Comparison of ENCODE assay signal across 28 cellular contexts in genomic region chr22:19966908-19967750, GRCh38. TPM values are rescaled to one million over a fixed set of nuclear protein-coding genes. Genes with fewer than 3 reads are reported as not detected.
A peak's percentile ranks its signal among the peaks of the same experiment; 100 is the strongest.
DNase-seq lines count a peak whose midpoint lies in the region; ATAC-seq, FAIRE-seq and TF ChIP-seq lines count a peak whose summit lies in the region.
"Had no signal": no experiment of that assay in that cellular context is flagged by ENCODE, and none has a peak within 500 bp of the region (broad histone marks: within the 10 kb centered on the region; RNA-seq: fewer than 3 reads in every experiment).

No MANE protein-coding gene starts in this region.

- POLR2A ChIA-PET in HepG2 (lab: Yijun Ruan, JAX), result interaction anchor here (1.0 kb wide), 1 partner anchor 54 kb away, joined by 3 read pairs; the partner anchor contains the start of gene TANGO2

- H3K27ac Mint-ChIP-seq in nephron, result peak overlapping the region; percentile 10 to 58 (median 24)
- H3K27ac Mint-ChIP-seq: activated CD4-positive, alpha-beta memory T cell treated with anti-CD3 and anti-CD28 coated beads for 36 hours; mesothelial cell of epicardium had no signal

- peaks cover 10% of the 10 kb centered on the region for H3K79me2 ChIP-seq in HepG2 (ENCODE audit: insufficient read depth, low read length)

- H3K27ac ChIP-seq in HepG2 (ENCODE audit: extremely low read length, insufficient read depth, low read length) (peak overlapping the region; percentile 40), right lobe of liver (no peak overlapping the region), tibial artery (no peak overlapping the region)
- H3K27ac ChIP-seq: brain microvascular endothelial cell, esophagus squamous epithelium, hepatocyte, left lung, prostate gland, skin epidermis, upper lobe of right lung had no signal

- no peak for TF ChIP-seq RAD21 in HepG2 (CRISPR knock-in tag; IDR thresholded peaks at IDR 0.05)

- peaks cover 16% of the 10 kb centered on the region for H3K36me3 Mint-ChIP-seq in nephron (ENCODE audit: low read depth)

- intact Hi-C loops in HepG2 (cut with micrococcal nuclease; ENCODE audit: unreplicated experiment) (no loop called here), right lobe of liver (cut with DNase I) (loop anchor here in 1 of 2 donors (10.0 kb wide), 1 partner anchor 128 kb away; no protein-coding TSS in a partner anchor), tibial artery (cut with DNase I; ENCODE audit: low total_unique reads) (no loop called here)

- no peak overlapping the region for H3K9ac ChIP-seq in HepG2 (ENCODE audit: insufficient read depth, low read depth, low read length)

- H2AFZ ChIP-seq in HepG2 (ENCODE audit: low read length), result no peak overlapping the region
- H2AFZ ChIP-seq: hepatocyte had no signal

- no peak for FAIRE-seq in HepG2 (lab: Jason Lieb, UNC)
- FAIRE-seq: frontal cortex, GM12891 had no signal

- 84% methylated on average over 20 of the region's 20 CpGs for WGBS in HepG2 (ENCODE audit: low lambda C conversion rate)
- WGBS in right lobe of liver (ENCODE audit: insufficient coverage, low coverage, low lambda C conversion rate, missing lambda C conversion rate), result 54% methylated on average over 12 of the region's 20 CpGs

- H3K4me2 ChIP-seq in HepG2 (ENCODE audit: low read depth, low read length), result no peak overlapping the region
- H3K4me2 ChIP-seq: hepatocyte had no signal

- ATAC-seq in HepG2 (no peak), right lobe of liver (no peak), HG02588 (IDR thresholded peaks at IDR 0.05; ENCODE audit: unreplicated experiment) (no peak), GM21381 (IDR thresholded peaks at IDR 0.05; ENCODE audit: unreplicated experiment) (no peak)
- ATAC-seq: activated CD4-positive, CD25-positive, alpha-beta regulatory T cell treated with anti-CD3 and anti-CD28 coated beads, Interleukin-2, amount 50 U/mL, for 24 hours; effector memory CD8-positive, alpha-beta T cell; left lung; upper lobe of right lung had no signal

- H3K9me3 Mint-ChIP-seq in nephron, result no peaks in the 10 kb centered on the region
- H3K9me3 Mint-ChIP-seq: activated CD4-positive, alpha-beta memory T cell treated with anti-CD3 and anti-CD28 coated beads for 36 hours; effector memory CD8-positive, alpha-beta T cell; mesothelial cell of epicardium had no signal

- no peaks in the 10 kb centered on the region for H3K27me3 ChIP-seq in HepG2 (ENCODE audit: control insufficient read depth in 1 of 2, insufficient read depth in 2 of 2, low read length in 2 of 2)
- H3K27me3 ChIP-seq in right lobe of liver, result no peaks in the 10 kb centered on the region
- H3K27me3 ChIP-seq in tibial artery, result no peaks in the 10 kb centered on the region
- H3K27me3 ChIP-seq: brain microvascular endothelial cell, esophagus squamous epithelium, hepatocyte, left lung, upper lobe of right lung had no signal

- peaks cover 22% of the 10 kb centered on the region for H3K4me1 Mint-ChIP-seq in nephron

- DNase-seq in HepG2 (ENCODE audit: low spot score) (no peak), right lobe of liver (no peak), dermis microvascular lymphatic vessel endothelial cell (ENCODE audit: low read depth in 2 of 2) (peak; percentile 52 to 56), SW 1271 (lab: John Stamatoyannopoulos, UW) (no peak), tibial artery (no peak)
- DNase-seq: activated CD4-positive, alpha-beta memory T cell treated with anti-CD3 and anti-CD28 coated beads for 36 hours; activated naive CD4-positive, alpha-beta T cell; brain microvascular endothelial cell; effector memory CD8-positive, alpha-beta T cell; esophagus squamous epithelium; IMR-90; NCI-H1105; NCI-H2029; NCI-H345; Right ventricle myocardium superior; upper lobe of right lung had no signal

- no peak for TF ChIP-seq CTCF in HepG2 (CRISPR knock-in tag; IDR thresholded peaks at IDR 0.05)
- TF ChIP-seq CTCF in right lobe of liver (IDR thresholded peaks at IDR 0.05), result no peak
- TF ChIP-seq CTCF in nephron (IDR thresholded peaks at IDR 0.05; ENCODE audit: unreplicated experiment in 3 of 3), result no peak
- no peak for TF ChIP-seq CTCF in tibial artery (IDR thresholded peaks at IDR 0.05)

- BruUV-seq in HepG2 (replicated peaks; lab: Mats Ljungman, UMichigan), result no TSS peak

- peaks cover 3% of the 10 kb centered on the region for H3K27me3 Mint-ChIP-seq in nephron (ENCODE audit: low read depth)
- H3K27me3 Mint-ChIP-seq: activated CD4-positive, alpha-beta memory T cell treated with anti-CD3 and anti-CD28 coated beads for 36 hours; effector memory CD8-positive, alpha-beta T cell had no signal

- TF ChIP-seq EP300 in HepG2 (IDR thresholded peaks at IDR 0.05; ENCODE audit: low read depth in 2 of 2, low read length in 2 of 2) (no peak), HepG2 (CRISPR knock-in tag; IDR thresholded peaks at IDR 0.05; ENCODE audit: borderline replicate concordance) (no peak)

- TF ChIP-seq POLR2A in HepG2 (IDR thresholded peaks at IDR 0.05; ENCODE audit: insufficient read depth in 1 of 2, low read depth in 2 of 2, low read length in 2 of 2), result no peak
- TF ChIP-seq POLR2A in right lobe of liver (IDR thresholded peaks at IDR 0.05), result no peak

- peaks cover 14 to 38% of the 10 kb centered on the region in 2 experiments; a peak in 4 of 5 replicates for H3K36me3 ChIP-seq in HepG2 (replicated peaks in 1 of 2; ENCODE audit: control insufficient read depth in 1 of 2, insufficient read depth in 2 of 2, low read length in 2 of 2)
- peaks cover 0 to 22% (median 4%) of the 10 kb centered on the region in 4 donors for H3K36me3 ChIP-seq in right lobe of liver
- peaks cover 16 to 86% (median 81%) of the 10 kb centered on the region in 3 donors for H3K36me3 ChIP-seq in tibial artery

- H3K9me3 ChIP-seq in HepG2 (ENCODE audit: low read length), result no peaks in the 10 kb centered on the region
- H3K9me3 ChIP-seq in right lobe of liver, result no peaks in the 10 kb centered on the region
- no peaks in the 10 kb centered on the region for H3K9me3 ChIP-seq in tibial artery
- H3K9me3 ChIP-seq: esophagus squamous epithelium, HAP-1, left lung, prostate gland, upper lobe of right lung had no signal

- H3K4me3 ChIP-seq in HepG2 (replicated peaks in 1 of 3; ENCODE audit: insufficient read depth in 1 of 3, low read depth in 2 of 3, low read length in 3 of 3) (no peak overlapping the region), right lobe of liver (no peak overlapping the region), tibial artery (no peak overlapping the region)
- H3K4me3 ChIP-seq: esophagus squamous epithelium, HAP-1, hepatocyte, left lung, prostate gland, skin epidermis, upper lobe of right lung had no signal

- no peak overlapping the region for H3K4me3 Mint-ChIP-seq in nephron
- H3K4me3 Mint-ChIP-seq: activated CD4-positive, alpha-beta memory T cell treated with anti-CD3 and anti-CD28 coated beads for 36 hours; effector memory CD8-positive, alpha-beta T cell; mesothelial cell of epicardium had no signal

- CTCF ChIA-PET in HepG2 (lab: Yijun Ruan, JAX; ENCODE audit: low intra/inter-chr PET ratio, low total read pairs), result interaction anchor here (0.8 to 2.0 kb wide), 2 partner anchors 13 to 15 kb away, joined by 3 to 7 read pairs; no protein-coding TSS in a partner anchor

- in situ Hi-C loops in HepG2 (cut with HindIII; ENCODE audit: extremely low pct_ligation_motif_present, low pct_unique_long_range_greater_than_20kb), result no loop called here

- no peaks in the 10 kb centered on the region; the same call in 1 of the 2 replicates for H4K20me1 ChIP-seq in HepG2 (ENCODE audit: insufficient read depth, low read length)

- H3K4me1 ChIP-seq in HepG2 (ENCODE audit: insufficient read depth, low read length) (peaks cover 68% of the 10 kb centered on the region), right lobe of liver (peaks cover 0 to 56% (median 25%) of the 10 kb centered on the region in 4 donors), tibial artery (peaks cover 0 to 35% (median 13%) of the 10 kb centered on the region in 4 donors)
- H3K4me1 ChIP-seq: HAP-1 had no signal

RNA-seq across cellular contexts. Expression of gene TXNRD2, which starts 25.5 kb away (rescaled TPM):
- total RNA-seq in HepG2 (2016; rRNA removed; fragmentation: Illumina TruSeq; extraction: Trizol) (16.4 and 18.6 TPM in 2 replicates), right lobe of liver (10 to 100 TPM; 35.9 to 47.8 (median 44.3) TPM), dermis microvascular lymphatic vessel endothelial cell (66.5 and 75.4 TPM in 2 replicates)
- total RNA-seq in HepG2 (2016; cell fraction: cytosol; rRNA removed; fragmentation: Illumina TruSeq; extraction: Trizol; ENCODE audit: low read depth), result 4.6 and 5.3 TPM in 2 replicates
- total RNA-seq in HepG2 (2016; cell fraction: insoluble cytoplasmic fraction; rRNA removed; fragmentation: Illumina TruSeq; extraction: Trizol), result 16.6 and 20.5 TPM in 2 replicates
- 7.4 and 8.1 TPM in 2 replicates for total RNA-seq in HepG2 (2016; cell fraction: membrane; rRNA removed; fragmentation: Illumina TruSeq; extraction: Trizol)
- total RNA-seq in HepG2 (2016; cell fraction: nucleus; rRNA removed; fragmentation: Illumina TruSeq; extraction: Trizol), result 17.3 and 19.7 TPM in 2 replicates
- 17.5 and 23.4 TPM in 2 replicates for polyA plus RNA-seq in HepG2 (2011; rRNA removed)
- 11.8 and 19.6 TPM in 2 replicates for polyA plus RNA-seq in HepG2 (2011; cell fraction: cytosol; rRNA removed)
- polyA plus RNA-seq in HepG2 (2011; cell fraction: nucleus; rRNA removed), result 74.7 and 94.3 TPM in 2 replicates
- polyA plus RNA-seq in HepG2 (2012), result 11.2 and 13.2 TPM in 2 replicates
- polyA plus RNA-seq in HepG2 (2016; cell fraction: cytosol; fragmentation: Illumina TruSeq; extraction: Trizol; ENCODE audit: low read depth), result 3.6 and 4.0 TPM in 2 replicates
- polyA plus RNA-seq in HepG2 (2016; cell fraction: insoluble cytoplasmic fraction; fragmentation: Illumina TruSeq; extraction: Trizol; ENCODE audit: low read depth), result 17.8 and 20.1 TPM in 2 replicates
- polyA plus RNA-seq in HepG2 (2016; cell fraction: membrane; fragmentation: Illumina TruSeq; extraction: Trizol; ENCODE audit: low read depth), result 5.9 and 6.5 TPM in 2 replicates
- 34.4 and 34.7 TPM in 2 replicates for polyA plus RNA-seq in HepG2 (2016; cell fraction: nucleus; fragmentation: Illumina TruSeq; extraction: Trizol; ENCODE audit: insufficient read depth, low read depth)
- 28.2 and 29.9 TPM in 2 replicates for polyA minus RNA-seq in HepG2 (2011; rRNA and poly(A)+ RNA removed; ENCODE audit: low replicate concordance)
- 10.6 and 12.9 TPM in 2 replicates for polyA minus RNA-seq in HepG2 (2011; cell fraction: cytosol; rRNA and poly(A)+ RNA removed)
- 24.5 and 27.3 TPM in 2 replicates for polyA minus RNA-seq in HepG2 (2011; cell fraction: nucleus; rRNA and poly(A)+ RNA removed)

RNA-seq across cellular contexts. Expression of gene COMT, which starts 25.6 kb away (rescaled TPM):
- total RNA-seq in HepG2 (2016; rRNA removed; fragmentation: Illumina TruSeq; extraction: Trizol), result 144 and 162 TPM in 2 replicates
- total RNA-seq in HepG2 (2016; cell fraction: cytosol; rRNA removed; fragmentation: Illumina TruSeq; extraction: Trizol; ENCODE audit: low read depth), result 44.0 and 61.5 TPM in 2 replicates
- 127 and 167 TPM in 2 replicates for total RNA-seq in HepG2 (2016; cell fraction: insoluble cytoplasmic fraction; rRNA removed; fragmentation: Illumina TruSeq; extraction: Trizol)
- 60.4 and 90.3 TPM in 2 replicates for total RNA-seq in HepG2 (2016; cell fraction: membrane; rRNA removed; fragmentation: Illumina TruSeq; extraction: Trizol)
- total RNA-seq in HepG2 (2016; cell fraction: nucleus; rRNA removed; fragmentation: Illumina TruSeq; extraction: Trizol), result 92.2 and 95.4 TPM in 2 replicates
- polyA plus RNA-seq in HepG2 (2011; rRNA removed), result 156 and 194 TPM in 2 replicates
- polyA plus RNA-seq in HepG2 (2011; cell fraction: cytosol; rRNA removed), result 185 and 260 TPM in 2 replicates
- polyA plus RNA-seq in HepG2 (2011; cell fraction: nucleus; rRNA removed), result 192 TPM in 2 replicates
- 90.6 and 123 TPM in 2 replicates for polyA plus RNA-seq in HepG2 (2012)
- polyA plus RNA-seq in HepG2 (2016; cell fraction: cytosol; fragmentation: Illumina TruSeq; extraction: Trizol; ENCODE audit: low read depth), result 59.9 and 87.6 TPM in 2 replicates
- 139 and 159 TPM in 2 replicates for polyA plus RNA-seq in HepG2 (2016; cell fraction: insoluble cytoplasmic fraction; fragmentation: Illumina TruSeq; extraction: Trizol; ENCODE audit: low read depth)
- 62.3 and 85.6 TPM in 2 replicates for polyA plus RNA-seq in HepG2 (2016; cell fraction: membrane; fragmentation: Illumina TruSeq; extraction: Trizol; ENCODE audit: low read depth)
- polyA plus RNA-seq in HepG2 (2016; cell fraction: nucleus; fragmentation: Illumina TruSeq; extraction: Trizol; ENCODE audit: insufficient read depth, low read depth), result 155 and 158 TPM in 2 replicates
- 32.2 and 191 TPM in 2 replicates for polyA minus RNA-seq in HepG2 (2011; rRNA and poly(A)+ RNA removed; ENCODE audit: low replicate concordance)
- 76.6 and 84.9 TPM in 2 replicates for polyA minus RNA-seq in HepG2 (2011; cell fraction: cytosol; rRNA and poly(A)+ RNA removed)
- 33.6 and 36.1 TPM in 2 replicates for polyA minus RNA-seq in HepG2 (2011; cell fraction: nucleus; rRNA and poly(A)+ RNA removed)
- total RNA-seq in right lobe of liver, result 100 to 1,000 TPM; 144 to 270 (median 200) TPM
- total RNA-seq in dermis microvascular lymphatic vessel endothelial cell, result 253 and 414 TPM in 2 replicates

RNA-seq across cellular contexts. Expression of gene ARVCF, which starts 49.5 kb away (rescaled TPM):
- total RNA-seq in HepG2 (2016; rRNA removed; fragmentation: Illumina TruSeq; extraction: Trizol) (10.4 and 17.7 TPM in 2 replicates), right lobe of liver (10 to 100 TPM; 11.5 to 40.9 (median 20.7) TPM), dermis microvascular lymphatic vessel endothelial cell (60.0 and 81.3 TPM in 2 replicates)
- total RNA-seq in HepG2 (2016; cell fraction: cytosol; rRNA removed; fragmentation: Illumina TruSeq; extraction: Trizol; ENCODE audit: low read depth), result 3.9 and 4.0 TPM in 2 replicates
- total RNA-seq in HepG2 (2016; cell fraction: insoluble cytoplasmic fraction; rRNA removed; fragmentation: Illumina TruSeq; extraction: Trizol), result 8.1 and 18.0 TPM in 2 replicates
- total RNA-seq in HepG2 (2016; cell fraction: membrane; rRNA removed; fragmentation: Illumina TruSeq; extraction: Trizol), result 3.8 and 4.0 TPM in 2 replicates
- 20.2 and 20.4 TPM in 2 replicates for total RNA-seq in HepG2 (2016; cell fraction: nucleus; rRNA removed; fragmentation: Illumina TruSeq; extraction: Trizol)
- 16.4 and 23.8 TPM in 2 replicates for polyA plus RNA-seq in HepG2 (2011; rRNA removed)
- 8.4 and 13.1 TPM in 2 replicates for polyA plus RNA-seq in HepG2 (2011; cell fraction: cytosol; rRNA removed)
- polyA plus RNA-seq in HepG2 (2011; cell fraction: nucleus; rRNA removed), result 152 and 182 TPM in 2 replicates
- 11.1 and 12.4 TPM in 2 replicates for polyA plus RNA-seq in HepG2 (2012)
- 0.99 and 1.4 TPM in 2 replicates for polyA plus RNA-seq in HepG2 (2016; cell fraction: cytosol; fragmentation: Illumina TruSeq; extraction: Trizol; ENCODE audit: low read depth)
- 8.5 and 10.9 TPM in 2 replicates for polyA plus RNA-seq in HepG2 (2016; cell fraction: insoluble cytoplasmic fraction; fragmentation: Illumina TruSeq; extraction: Trizol; ENCODE audit: low read depth)
- 2.0 and 2.3 TPM in 2 replicates for polyA plus RNA-seq in HepG2 (2016; cell fraction: membrane; fragmentation: Illumina TruSeq; extraction: Trizol; ENCODE audit: low read depth)
- 42.2 and 48.6 TPM in 2 replicates for polyA plus RNA-seq in HepG2 (2016; cell fraction: nucleus; fragmentation: Illumina TruSeq; extraction: Trizol; ENCODE audit: insufficient read depth, low read depth)
- 1.2 and 26.6 TPM in 2 replicates for polyA minus RNA-seq in HepG2 (2011; rRNA and poly(A)+ RNA removed; ENCODE audit: low replicate concordance)
- 9.2 and 12.0 TPM in 2 replicates for polyA minus RNA-seq in HepG2 (2011; cell fraction: cytosol; rRNA and poly(A)+ RNA removed)
- 28.6 and 29.7 TPM in 2 replicates for polyA minus RNA-seq in HepG2 (2011; cell fraction: nucleus; rRNA and poly(A)+ RNA removed)

RNA-seq across cellular contexts. Expression of gene TANGO2, which starts 53.8 kb away (rescaled TPM):
- 12.1 and 12.9 TPM in 2 replicates for total RNA-seq in HepG2 (2016; rRNA removed; fragmentation: Illumina TruSeq; extraction: Trizol)
- 7.0 and 7.5 TPM in 2 replicates for total RNA-seq in HepG2 (2016; cell fraction: cytosol; rRNA removed; fragmentation: Illumina TruSeq; extraction: Trizol; ENCODE audit: low read depth)
- total RNA-seq in HepG2 (2016; cell fraction: insoluble cytoplasmic fraction; rRNA removed; fragmentation: Illumina TruSeq; extraction: Trizol), result 11.8 and 12.2 TPM in 2 replicates
- 17.5 and 20.9 TPM in 2 replicates for total RNA-seq in HepG2 (2016; cell fraction: membrane; rRNA removed; fragmentation: Illumina TruSeq; extraction: Trizol)
- total RNA-seq in HepG2 (2016; cell fraction: nucleus; rRNA removed; fragmentation: Illumina TruSeq; extraction: Trizol), result 7.2 and 10.6 TPM in 2 replicates
- polyA plus RNA-seq in HepG2 (2011; rRNA removed), result 14.8 and 20.8 TPM in 2 replicates
- polyA plus RNA-seq in HepG2 (2011; cell fraction: cytosol; rRNA removed), result 17.4 and 18.3 TPM in 2 replicates
- 24.2 and 25.5 TPM in 2 replicates for polyA plus RNA-seq in HepG2 (2011; cell fraction: nucleus; rRNA removed)
- 5.0 and 9.6 TPM in 2 replicates for polyA plus RNA-seq in HepG2 (2012)
- 8.1 TPM in 2 replicates for polyA plus RNA-seq in HepG2 (2016; cell fraction: cytosol; fragmentation: Illumina TruSeq; extraction: Trizol; ENCODE audit: low read depth)
- polyA plus RNA-seq in HepG2 (2016; cell fraction: insoluble cytoplasmic fraction; fragmentation: Illumina TruSeq; extraction: Trizol; ENCODE audit: low read depth), result 10.1 and 14.2 TPM in 2 replicates
- 14.1 and 15.1 TPM in 2 replicates for polyA plus RNA-seq in HepG2 (2016; cell fraction: membrane; fragmentation: Illumina TruSeq; extraction: Trizol; ENCODE audit: low read depth)
- polyA plus RNA-seq in HepG2 (2016; cell fraction: nucleus; fragmentation: Illumina TruSeq; extraction: Trizol; ENCODE audit: insufficient read depth, low read depth), result 17.4 and 18.4 TPM in 2 replicates
- 34.8 and 39.9 TPM in 2 replicates for polyA minus RNA-seq in HepG2 (2011; rRNA and poly(A)+ RNA removed; ENCODE audit: low replicate concordance)
- polyA minus RNA-seq in HepG2 (2011; cell fraction: cytosol; rRNA and poly(A)+ RNA removed), result 9.8 and 10.9 TPM in 2 replicates
- 8.9 and 9.0 TPM in 2 replicates for polyA minus RNA-seq in HepG2 (2011; cell fraction: nucleus; rRNA and poly(A)+ RNA removed)
- 10 to 100 TPM; 11.0 to 27.0 (median 15.5) TPM for total RNA-seq in right lobe of liver
- 40.1 and 75.0 TPM in 2 replicates for total RNA-seq in dermis microvascular lymphatic vessel endothelial cell

Comparison
In these comparisons a context has a peak if more than half of its experiments do, and no peak if none do; other contexts are left out.
1. DNase-seq: peak in dermis microvascular lymphatic vessel endothelial cell (2 of 2); none in HepG2 (single experiment), right lobe of liver (0 of 3), SW 1271 (0 of 2) and tibial artery (0 of 2).